Comparison of ENCODE assay signal across 18 cellular contexts in the genomic region with DNA sequence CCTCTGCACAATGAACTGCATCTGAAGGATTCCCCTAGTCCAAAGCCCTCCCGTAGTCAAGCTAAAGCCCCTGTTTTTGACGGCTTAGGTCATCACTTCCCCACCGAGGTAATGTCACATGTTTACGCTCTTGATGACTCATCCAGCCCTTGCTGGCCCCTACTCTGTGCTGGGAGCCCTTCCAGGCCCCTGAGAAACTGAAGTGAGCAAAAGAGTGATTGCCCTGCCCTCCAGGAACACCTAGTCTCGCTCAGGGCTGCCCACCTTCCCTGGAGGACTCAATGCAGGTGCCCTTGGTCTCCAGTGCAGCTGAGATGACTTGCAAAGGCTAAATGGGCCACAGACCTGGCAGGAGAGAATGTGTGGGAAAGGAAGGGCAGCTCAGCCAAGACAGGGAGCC.
"Had no signal": no experiment of that assay in that cellular context is flagged by ENCODE, and none has a peak within 500 bp of the region (broad histone marks: within the 10 kb centered on the region; RNA-seq: fewer than 3 reads in every experiment).

No MANE protein-coding gene starts in this region.

- H3K27ac ChIP-seq: brain microvascular endothelial cell, right atrium auricular region, spleen, transverse colon had no signal

- H3K36me3 ChIP-seq: brain microvascular endothelial cell, right atrium auricular region, spleen, transverse colon had no signal

- H3K36me3 Mint-ChIP-seq: activated naive CD8-positive, alpha-beta T cell treated with anti-CD3 and anti-CD28 coated beads for 36 hours; stimulated activated naive B cell treated with anti-CD40 and anti-IgM and Interleukin-4, amounts not matched to agents 10 μg/mL and 1 μg/mL and 100 μg/mL, for 72 hours had no signal

- H3K27me3 ChIP-seq: brain microvascular endothelial cell, right atrium auricular region had no signal

- H3K4me1 ChIP-seq: spleen, transverse colon had no signal

- H3K4me1 Mint-ChIP-seq: activated B cell treated with CpG ODN at 0.5 μM for 24 hours; activated CD4-positive, alpha-beta T cell treated with anti-CD3 and anti-CD28 coated beads, Interleukin-2, amount 10 ng/mL, durations not matched to agents 24 days and 14 days; activated naive CD8-positive, alpha-beta T cell treated with anti-CD3 and anti-CD28 coated beads for 36 hours; stimulated activated naive B cell treated with anti-CD40 and anti-IgM and Interleukin-4, amounts not matched to agents 10 μg/mL and 1 μg/mL and 100 μg/mL, for 72 hours had no signal

- H3K4me3 ChIP-seq: right atrium auricular region, spleen, transverse colon had no signal

- H3K27ac Mint-ChIP-seq: activated B cell treated with CpG ODN at 0.5 μM for 24 hours; activated CD4-positive, alpha-beta T cell treated with anti-CD3 and anti-CD28 coated beads, Interleukin-2, amount 10 ng/mL, durations not matched to agents 24 days and 14 days; activated naive CD8-positive, alpha-beta T cell treated with anti-CD3 and anti-CD28 coated beads for 36 hours; activated T-cell treated with anti-CD3 and anti-CD28 coated beads, Interleukin-2, amount 50 U/mL, for 72 hours; stimulated activated naive B cell treated with anti-CD40 and anti-IgM and Interleukin-4, amounts not matched to agents 10 μg/mL and 1 μg/mL and 100 μg/mL, for 72 hours had no signal

- FAIRE-seq: TTC549 had no signal

- H3K9me3 ChIP-seq: right atrium auricular region, transverse colon had no signal

- H3K4me3 Mint-ChIP-seq: activated B cell treated with CpG ODN at 0.5 μM for 24 hours; activated CD4-positive, alpha-beta T cell treated with anti-CD3 and anti-CD28 coated beads, Interleukin-2, amount 10 ng/mL, durations not matched to agents 24 days and 14 days; activated naive CD8-positive, alpha-beta T cell treated with anti-CD3 and anti-CD28 coated beads for 36 hours; activated T-cell treated with anti-CD3 and anti-CD28 coated beads, Interleukin-2, amount 50 U/mL, for 72 hours; stimulated activated naive B cell treated with anti-CD40 and anti-IgM and Interleukin-4, amounts not matched to agents 10 μg/mL and 1 μg/mL and 100 μg/mL, for 72 hours had no signal

- DNase-seq: activated B cell treated with CpG ODN at 0.5 μM for 24 hours; activated CD4-positive, alpha-beta T cell treated with anti-CD3 and anti-CD28 coated beads, Interleukin-2, amount 10 ng/mL, durations not matched to agents 24 days and 14 days; activated gamma-delta T cell treated with Interleukin-2 at 50 U/mL for 16 hours; activated naive CD8-positive, alpha-beta T cell treated with anti-CD3 and anti-CD28 coated beads for 36 hours; activated T-cell treated with anti-CD3 and anti-CD28 coated beads, Interleukin-2, amount 50 U/mL, for 72 hours; brain microvascular endothelial cell; hypothalamus; left colon; mammary epithelial cell; spleen; stimulated activated CD4-positive, alpha-beta T cell treated with anti-CD3 and anti-CD28 coated beads, Interleukin-2, amount 100 ng/mL, for 24 hours; stimulated activated naive B cell treated with anti-CD40 and anti-IgM and Interleukin-4, amounts not matched to agents 10 μg/mL and 1 μg/mL and 100 μg/mL, for 72 hours; substantia nigra; T-helper 2 cell; transverse colon had no signal

- H3K27me3 Mint-ChIP-seq: activated CD4-positive, alpha-beta T cell treated with anti-CD3 and anti-CD28 coated beads, Interleukin-2, amount 10 ng/mL, durations not matched to agents 24 days and 14 days had no signal

- ATAC-seq: activated T-cell treated with anti-CD3 and anti-CD28 coated beads, Interleukin-2, amount 50 U/mL, for 72 hours; esophagus mucosa; left colon; stimulated activated naive B cell treated with anti-CD40 and anti-IgM and Interleukin-4, amounts not matched to agents 10 μg/mL and 1 μg/mL and 100 μg/mL, for 72 hours had no signal
